Comparison of ENCODE assay signal across 21 cellular contexts in genomic region chr3:10470120-10470665, GRCh38. TPM values are rescaled to one million over a fixed set of nuclear protein-coding genes. Genes with fewer than 3 reads are reported as not detected.
"Had no signal": no experiment of that assay in that cellular context is flagged by ENCODE, and none has a peak within 500 bp of the region (broad histone marks: within the 10 kb centered on the region; RNA-seq: fewer than 3 reads in every experiment).

No MANE protein-coding gene starts in this region.

- H3K36me3 Mint-ChIP-seq: natural killer cell had no signal

- H3K36me3 ChIP-seq: ascending aorta, breast epithelium, esophagus squamous epithelium, lower lobe of right lung, prostate gland, tibial artery had no signal

- FAIRE-seq: endothelial cell of umbilical vein, islet of Langerhans had no signal

- H3K4me1 Mint-ChIP-seq: natural killer cell had no signal

- H3K4me3 Mint-ChIP-seq: activated T-cell treated with anti-CD3 and anti-CD28 coated beads, Interleukin-2, amount 50 U/mL, for 72 hours; natural killer cell had no signal

- ATAC-seq: activated T-cell treated with anti-CD3 and anti-CD28 coated beads, Interleukin-2, amount 50 U/mL, for 72 hours; left colon; lower lobe of right lung; natural killer cell; stimulated activated naive CD8-positive, alpha-beta T cell treated with anti-CD3 and anti-CD28 coated beads, Interleukin-15, Interleukin-2, amounts not matched to agents 100 U/mL and 50 U/mL, for 24 hours had no signal

- H3K9me3 ChIP-seq: ascending aorta, breast epithelium, esophagus squamous epithelium, lower lobe of right lung, prostate gland, tibial artery had no signal

- H3K27ac ChIP-seq: ascending aorta, breast epithelium, esophagus squamous epithelium, lower lobe of right lung, prostate gland, tibial artery had no signal

- DNase-seq: activated CD4-positive, alpha-beta T cell treated with anti-CD3 and anti-CD28 coated beads, Interleukin-2, amount 50 U/mL, for 4 hours; activated effector memory CD4-positive, alpha-beta T cell treated with anti-CD3 and anti-CD28 coated beads, Interleukin-2, amount 50 U/mL, for 16 hours; activated naive CD4-positive, alpha-beta T cell treated with anti-CD3 and anti-CD28 coated beads, Interleukin-2, amount 50 U/mL, for 16 hours; activated T-cell treated with anti-CD3 and anti-CD28 coated beads, Interleukin-2, amount 50 U/mL, for 72 hours; cerebellar nuclear complex; cortex of kidney; effector CD4-positive, alpha-beta T cell; esophagus squamous epithelium; left colon; lower lobe of right lung; natural killer cell; stimulated activated naive CD8-positive, alpha-beta T cell treated with anti-CD3 and anti-CD28 coated beads, Interleukin-15, Interleukin-2, amounts not matched to agents 100 U/mL and 50 U/mL, for 24 hours; SW 1271; T-helper 2 cell; tibial artery had no signal

- H3K9me3 Mint-ChIP-seq: activated T-cell treated with anti-CD3 and anti-CD28 coated beads, Interleukin-2, amount 50 U/mL, for 72 hours; natural killer cell had no signal

- H3K4me1 ChIP-seq: ascending aorta, breast epithelium, esophagus squamous epithelium, lower lobe of right lung, prostate gland had no signal

- H3K4me3 ChIP-seq: ascending aorta, breast epithelium, esophagus squamous epithelium, lower lobe of right lung, prostate gland, tibial artery had no signal

- H3K27me3 ChIP-seq: ascending aorta had no signal

- H3K27ac Mint-ChIP-seq: activated T-cell treated with anti-CD3 and anti-CD28 coated beads, Interleukin-2, amount 50 U/mL, for 72 hours; natural killer cell had no signal

RNA-seq across cellular contexts. Expression of gene ATP2B2, which starts 35.2 kb away (rescaled TPM):
- total RNA-seq: activated CD8-positive, alpha-beta memory T cell treated with anti-CD3 and anti-CD28 coated beads for 36 hours; activated T-cell treated with anti-CD3 and anti-CD28 coated beads, Interleukin-2, amount 50 U/mL, for 72 hours; ascending aorta; endothelial cell of umbilical vein; natural killer cell had no signal
- polyA plus RNA-seq: endothelial cell of umbilical vein had no signal
